1 cellular context compared by ENCODE assay signal in genomic region chrX:68827848-68828562, GRCh38.
TF ChIP-seq lines count a peak whose summit lies in the region.

No MANE protein-coding gene starts in this region.

TF ChIP-seq in HEK293, 187 proteins besides CTCF, POLR2A, EP300 and RAD21 (continued from another document):
- TF ChIP-seq PBX3 (CRISPR knock-in tag; IDR thresholded peaks at IDR 0.05) (peak; percentile 65; the same call in 1 of the 2 replicates), ZSCAN4 (tag by site-specific recombination; IDR thresholded peaks at IDR 0.05) (no peak), ZSCAN30 (tag by site-specific recombination; IDR thresholded peaks at IDR 0.05) (peak; percentile 53; the same call in 1 of the 2 replicates), IKZF3 (tag by site-specific recombination; IDR thresholded peaks at IDR 0.05) (peak; percentile 54; the same call in 1 of the 2 replicates), ZSCAN16 (tag by site-specific recombination; IDR thresholded peaks at IDR 0.05) (no peak), ZNF626 (tag by site-specific recombination; IDR thresholded peaks at IDR 0.05) (no peak), ZNF311 (tag by site-specific recombination; IDR thresholded peaks at IDR 0.05; ENCODE audit: borderline replicate concordance) (no peak), BCL11A (tag by site-specific recombination; IDR thresholded peaks at IDR 0.05; ENCODE audit: low read depth) (no peak), ZNF48 (tag by site-specific recombination; IDR thresholded peaks at IDR 0.05) (no peak), ZNF121 (tag by site-specific recombination; IDR thresholded peaks at IDR 0.05) (no peak), ZNF266 (tag by site-specific recombination; IDR thresholded peaks at IDR 0.05; ENCODE audit: low read depth) (no peak), ZNF621 (tag by site-specific recombination; IDR thresholded peaks at IDR 0.05) (no peak), ZFP3 (tag by site-specific recombination; IDR thresholded peaks at IDR 0.05; ENCODE audit: low read depth) (no peak), ZEB2 (tag by site-specific recombination; IDR thresholded peaks at IDR 0.05) (no peak), ZBTB17 (tag by site-specific recombination; IDR thresholded peaks at IDR 0.05) (0 out of 2 replicates have a peak, but pooled peaks have one; percentile 16), ZNF600 (tag by site-specific recombination; IDR thresholded peaks at IDR 0.05) (peak; percentile 50; the same call in 1 of the 2 replicates), ZNF501 (tag by site-specific recombination; IDR thresholded peaks at IDR 0.05) (no peak), ZXDB (tag by site-specific recombination; IDR thresholded peaks at IDR 0.05) (no peak)
